In genomic region chr2:3376821-3377220, GRCh38 we compare ENCODE assay signal across 9 cellular contexts. TPM values are rescaled to one million over a fixed set of nuclear protein-coding genes. Genes with fewer than 3 reads are reported as not detected.
DNase-seq lines count a peak whose midpoint lies in the region; ATAC-seq and TF ChIP-seq lines count a peak whose summit lies in the region.
"Had no signal": no experiment of that assay in that cellular context is flagged by ENCODE, and none has a peak within 500 bp of the region (broad histone marks: within the 10 kb centered on the region; RNA-seq: fewer than 3 reads in every experiment).

No MANE protein-coding gene starts in this region.

- CTCF ChIA-PET in T-cell (lab: Charles Lee), result interaction anchor here in 1 of 2 donors (0.5 kb wide), 1 partner anchor 26 kb away, joined by 7 read pairs; no protein-coding TSS in a partner anchor

- peaks cover 47 to 53% (median 50%) of the 10 kb centered on the region in 3 donors for H3K4me1 Mint-ChIP-seq in T-cell

- H3K4me1 ChIP-seq in sigmoid colon (peaks cover 0 to 37% (median 30%) of the 10 kb centered on the region in 4 donors), thyroid gland (peaks cover 11 to 22% of the 10 kb centered on the region in 2 donors)

- H3K36me3 ChIP-seq in sigmoid colon, result peaks cover 0 to 5% (median 0%) of the 10 kb centered on the region in 4 donors
- H3K36me3 ChIP-seq in thyroid gland, result no peaks in the 10 kb centered on the region

- WGBS in sigmoid colon, 2 donors, result 66 to 72% methylated on average over 6 of the region's 6 CpGs
- WGBS in thyroid gland, 2 donors, result 67 to 76% methylated on average over 6 of the region's 6 CpGs

- POLR2A ChIA-PET in T-cell (lab: Charles Lee), result interaction anchor here in 1 of 2 donors (1.0 kb wide), 1 partner anchor 10 kb away, joined by 3 read pairs; no protein-coding TSS in a partner anchor

- intact Hi-C loops in sigmoid colon (cut with DNase I), result loop anchor here (5.0 kb wide), 1 partner anchor 275 kb away; no protein-coding TSS in a partner anchor
- intact Hi-C loops in thyroid gland (cut with DNase I), result no loop called here

- no peak for TF ChIP-seq EP300 in sigmoid colon (IDR thresholded peaks at IDR 0.05)

- H3K27me3 Mint-ChIP-seq in T-cell, result no peaks in the 10 kb centered on the region

- TF ChIP-seq CTCF in GM12875 (IDR thresholded peaks at IDR 0.05; ENCODE audit: borderline replicate concordance, insufficient read depth, low read depth, low read length), result no peak
- TF ChIP-seq CTCF in fibroblast of the aortic adventitia (IDR thresholded peaks at IDR 0.05; ENCODE audit: insufficient read depth, low read length), result no peak
- TF ChIP-seq CTCF in sigmoid colon (IDR thresholded peaks at IDR 0.05), result no peak
- no peak for TF ChIP-seq CTCF in thyroid gland (IDR thresholded peaks at IDR 0.05)

- peak overlapping the region; percentile 2 for H3K4me3 ChIP-seq in GM12875 (ENCODE audit: low read depth, low read length)
- H3K4me3 ChIP-seq in fibroblast of the aortic adventitia (ENCODE audit: low read depth, low read length), result peak overlapping the region; percentile 98
- peak overlapping the region in 3 of 4 donors; percentile 75 to 86 (median 77) for H3K4me3 ChIP-seq in sigmoid colon
- no peak overlapping the region for H3K4me3 ChIP-seq in thyroid gland (replicated peaks in 1 of 3)

- peak overlapping the region; percentile 95 to 98 for H3K27ac Mint-ChIP-seq in T-cell

- TF ChIP-seq POLR2A in sigmoid colon (IDR thresholded peaks at IDR 0.05) (no peak), thyroid gland (IDR thresholded peaks at IDR 0.05) (no peak)

- DNase-seq in T-cell (no peak), fibroblast of the aortic adventitia (ENCODE audit: low read depth) (no peak), sigmoid colon (no peak), NCI-H1105 treated with DMSO at 0.1 percent for 48 hours (lab: John Stamatoyannopoulos, UW) (no peak), DMS79 (lab: John Stamatoyannopoulos, UW) (no peak), thyroid gland (no peak), MV-4-11 (lab: John Stamatoyannopoulos, UW) (no peak)
- DNase-seq: NCI-H1092 had no signal

- H3K4me3 Mint-ChIP-seq in T-cell, result peak overlapping the region; percentile 88 to 98 (median 98)

- H3K27me3 ChIP-seq in sigmoid colon, result no peaks in the 10 kb centered on the region
- H3K27me3 ChIP-seq in thyroid gland, result no peaks in the 10 kb centered on the region

- H3K9me3 ChIP-seq in sigmoid colon (no peaks in the 10 kb centered on the region), thyroid gland (no peaks in the 10 kb centered on the region)

- ATAC-seq in T-cell (replicated peaks in 1 of 4), result no peak

- no peaks in the 10 kb centered on the region for H3K9me3 Mint-ChIP-seq in T-cell

- peak overlapping the region in 1 of 4 donors; percentile 87 for H3K27ac ChIP-seq in sigmoid colon
- no peak overlapping the region for H3K27ac ChIP-seq in thyroid gland

- peaks cover 7% of the 10 kb centered on the region for H3K36me3 Mint-ChIP-seq in T-cell

RNA-seq across cellular contexts. Expression of gene EIPR1, which starts 0.8 kb away (rescaled TPM):
- 10 to 100 TPM; 26.0 to 36.4 (median 27.8) TPM for total RNA-seq in T-cell
- 23.3 and 36.1 TPM in 2 replicates for total RNA-seq in fibroblast of the aortic adventitia (ENCODE audit: low replicate concordance)
- 10 to 100 TPM; 12.2 to 20.0 (median 14.7) TPM for total RNA-seq in sigmoid colon
- polyA plus RNA-seq in sigmoid colon, result 10 to 100 TPM; 21.6 to 27.0 (median 23.8) TPM
- total RNA-seq in thyroid gland, result 10 to 100 TPM; 26.1 to 51.6 (median 40.0) TPM

RNA-seq across cellular contexts. Expression of gene TRAPPC12, which starts 2.7 kb away (rescaled TPM):
- total RNA-seq in T-cell (100 to 1,000 TPM; 103 to 158 (median 152) TPM), fibroblast of the aortic adventitia (ENCODE audit: low replicate concordance) (42.7 and 62.7 TPM in 2 replicates), sigmoid colon (10 to 100 TPM; 48.5 to 79.5 (median 63.4) TPM), thyroid gland (100 to 1,000 TPM in 2 of 4 donors, 10 to 100 TPM in 2; 93.0 to 198 (median 108) TPM)
- 10 to 100 TPM; 22.7 to 50.5 (median 38.4) TPM for polyA plus RNA-seq in sigmoid colon

Comparison
In these comparisons a context has a peak if more than half of its experiments do, and no peak if none do; other contexts are left out.
1. H3K4me3 ChIP-seq: peak in GM12875 (single experiment), fibroblast of the aortic adventitia (single experiment) and sigmoid colon (3 of 4); none in thyroid gland (0 of 3).